ENCODE assay signal across 23 cellular contexts in genomic region chr1:166907051-166907450, GRCh38.
"Had no signal": no experiment of that assay in that cellular context is flagged by ENCODE, and none has a peak within 500 bp of the region (broad histone marks: within the 10 kb centered on the region; RNA-seq: fewer than 3 reads in every experiment).

No MANE protein-coding gene starts in this region.

- ATAC-seq: foreskin keratinocyte; gastroesophageal sphincter; heart left ventricle; left lung; natural killer cell; pancreas; right lobe of liver; stimulated activated effector memory CD8-positive, alpha-beta T cell treated with anti-CD3 and anti-CD28 coated beads, Interleukin-12 subunit alpha, Interleukin-12 subunit beta, amount 100 ng/mL, for 72 hours had no signal

- FAIRE-seq: endothelial cell of umbilical vein, kidney, pancreas had no signal

- H3K4me3 ChIP-seq: coronary artery, esophagus muscularis mucosa, gastroesophageal sphincter, heart left ventricle, hepatocyte, left lung, pancreas, right lobe of liver, smooth muscle cell, stomach, thyroid gland had no signal

- H3K9me3 ChIP-seq: esophagus muscularis mucosa, gastroesophageal sphincter, left lung, pancreas, right lobe of liver, stomach, thyroid gland had no signal

- H2AFZ ChIP-seq: hepatocyte had no signal

- H3K36me3 ChIP-seq: esophagus muscularis mucosa, heart left ventricle, left lung, pancreas, right lobe of liver, stomach, thyroid gland had no signal

- H3K79me2 ChIP-seq: hepatocyte had no signal

- H3K4me3 Mint-ChIP-seq: type B pancreatic cell had no signal

- H3K27ac ChIP-seq: coronary artery, esophagus muscularis mucosa, foreskin keratinocyte, gastroesophageal sphincter, heart left ventricle, hepatocyte, left lung, pancreas, right lobe of liver, stomach, thyroid gland had no signal

- H3K36me3 Mint-ChIP-seq: natural killer cell; stimulated activated effector memory CD8-positive, alpha-beta T cell treated with anti-CD3 and anti-CD28 coated beads, Interleukin-12 subunit alpha, Interleukin-12 subunit beta, amount 100 ng/mL, for 72 hours; type B pancreatic cell had no signal

- H3K4me2 ChIP-seq: hepatocyte had no signal

- H3K9me3 Mint-ChIP-seq: natural killer cell; stimulated activated effector memory CD8-positive, alpha-beta T cell treated with anti-CD3 and anti-CD28 coated beads, Interleukin-12 subunit alpha, Interleukin-12 subunit beta, amount 100 ng/mL, for 72 hours; type B pancreatic cell had no signal

- H3K27ac Mint-ChIP-seq: natural killer cell; stimulated activated effector memory CD8-positive, alpha-beta T cell treated with anti-CD3 and anti-CD28 coated beads, Interleukin-12 subunit alpha, Interleukin-12 subunit beta, amount 100 ng/mL, for 72 hours; type B pancreatic cell had no signal

- DNase-seq: dermis blood vessel endothelial cell; effector memory CD4-positive, alpha-beta T cell; foreskin keratinocyte; heart left ventricle; kidney; left lung; mesendoderm; natural killer cell; pancreas; right lobe of liver; stimulated activated CD4-positive, alpha-beta T cell treated with anti-CD3 and anti-CD28 coated beads, Interleukin-2, amount 100 ng/mL, for 24 hours; stimulated activated CD4-positive, alpha-beta T cell treated with anti-CD3 and anti-CD28 coated beads, Interleukin-4, amount 100 ng/mL, for 24 hours; stimulated activated naive CD4-positive, alpha-beta T cell treated with Interleukin-2 at 50 U/mL for 16 hours; stomach; thyroid gland had no signal

- H3K27me3 ChIP-seq: esophagus muscularis mucosa, gastroesophageal sphincter, heart left ventricle, hepatocyte, left lung, pancreas, right lobe of liver, stomach, thyroid gland had no signal

- H3K4me1 ChIP-seq: esophagus muscularis mucosa, foreskin keratinocyte, gastroesophageal sphincter, left lung, right lobe of liver, thyroid gland had no signal
